ENCODE assay signal across 2 cellular contexts in genomic region chr12:102484017-102484731, GRCh38.
TF ChIP-seq lines count a peak whose summit lies in the region.

No MANE protein-coding gene starts in this region.

TF ChIP-seq in WTC11, 78 proteins besides CTCF, POLR2A, EP300 and RAD21 (continued from another document):
- TF ChIP-seq MLX (CRISPR knock-in tag; IDR thresholded peaks at IDR 0.05) (no peak), TEAD1 (CRISPR knock-in tag; IDR thresholded peaks at IDR 0.05) (no peak), GRHL2 (CRISPR knock-in tag; IDR thresholded peaks at IDR 0.05; ENCODE audit: insufficient replicate concordance, severe bottlenecking) (no peak), ATF1 (CRISPR knock-in tag; IDR thresholded peaks at IDR 0.05) (no peak), SP1 (CRISPR knock-in tag; conservative IDR thresholded peaks at IDR 0.05) (no peak), PRDM15 (CRISPR knock-in tag; IDR thresholded peaks at IDR 0.05) (no peak), NR1H2 (CRISPR knock-in tag; IDR thresholded peaks at IDR 0.05) (no peak), PRRX2 (CRISPR knock-in tag; IDR thresholded peaks at IDR 0.05) (no peak), SMAD4 (CRISPR knock-in tag; IDR thresholded peaks at IDR 0.05) (no peak), TP53 (CRISPR knock-in tag; IDR thresholded peaks at IDR 0.05) (no peak), ZNF317 (CRISPR knock-in tag; IDR thresholded peaks at IDR 0.05; ENCODE audit: borderline replicate concordance, low read depth) (no peak), KAT7 (CRISPR knock-in tag; IDR thresholded peaks at IDR 0.05; ENCODE audit: borderline replicate concordance) (no peak), NFATC4 (CRISPR knock-in tag; IDR thresholded peaks at IDR 0.05) (no peak), RORB (CRISPR knock-in tag; IDR thresholded peaks at IDR 0.05) (no peak)
- TF ChIP-seq, protein P1, sequence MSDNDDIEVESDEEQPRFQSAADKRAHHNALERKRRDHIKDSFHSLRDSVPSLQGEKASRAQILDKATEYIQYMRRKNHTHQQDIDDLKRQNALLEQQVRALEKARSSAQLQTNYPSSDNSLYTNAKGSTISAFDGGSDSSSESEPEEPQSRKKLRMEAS (CRISPR knock-in tag; IDR thresholded peaks at IDR 0.05): no peak
- TF ChIP-seq, protein P2, sequence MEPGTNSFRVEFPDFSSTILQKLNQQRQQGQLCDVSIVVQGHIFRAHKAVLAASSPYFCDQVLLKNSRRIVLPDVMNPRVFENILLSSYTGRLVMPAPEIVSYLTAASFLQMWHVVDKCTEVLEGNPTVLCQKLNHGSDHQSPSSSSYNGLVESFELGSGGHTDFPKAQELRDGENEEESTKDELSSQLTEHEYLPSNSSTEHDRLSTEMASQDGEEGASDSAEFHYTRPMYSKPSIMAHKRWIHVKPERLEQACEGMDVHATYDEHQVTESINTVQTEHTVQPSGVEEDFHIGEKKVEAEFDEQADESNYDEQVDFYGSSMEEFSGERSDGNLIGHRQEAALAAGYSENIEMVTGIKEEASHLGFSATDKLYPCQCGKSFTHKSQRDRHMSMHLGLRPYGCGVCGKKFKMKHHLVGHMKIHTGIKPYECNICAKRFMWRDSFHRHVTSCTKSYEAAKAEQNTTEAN (CRISPR knock-in tag; IDR thresholded peaks at IDR 0.05): no peak

TF ChIP-seq in liver, 16 proteins besides CTCF, POLR2A, EP300 and RAD21 (continued from another document):
- TF ChIP-seq, protein P3, sequence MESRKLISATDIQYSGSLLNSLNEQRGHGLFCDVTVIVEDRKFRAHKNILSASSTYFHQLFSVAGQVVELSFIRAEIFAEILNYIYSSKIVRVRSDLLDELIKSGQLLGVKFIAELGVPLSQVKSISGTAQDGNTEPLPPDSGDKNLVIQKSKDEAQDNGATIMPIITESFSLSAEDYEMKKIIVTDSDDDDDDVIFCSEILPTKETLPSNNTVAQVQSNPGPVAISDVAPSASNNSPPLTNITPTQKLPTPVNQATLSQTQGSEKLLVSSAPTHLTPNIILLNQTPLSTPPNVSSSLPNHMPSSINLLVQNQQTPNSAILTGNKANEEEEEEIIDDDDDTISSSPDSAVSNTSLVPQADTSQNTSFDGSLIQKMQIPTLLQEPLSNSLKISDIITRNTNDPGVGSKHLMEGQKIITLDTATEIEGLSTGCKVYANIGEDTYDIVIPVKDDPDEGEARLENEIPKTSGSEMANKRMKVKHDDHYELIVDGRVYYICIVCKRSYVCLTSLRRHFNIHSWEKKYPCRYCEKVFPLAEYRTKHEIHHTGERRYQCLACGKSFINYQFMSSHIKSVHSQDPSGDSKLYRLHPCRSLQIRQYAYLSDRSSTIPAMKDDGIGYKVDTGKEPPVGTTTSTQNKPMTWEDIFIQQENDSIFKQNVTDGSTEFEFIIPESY (IDR thresholded peaks at IDR 0.05): no peak
- TF ChIP-seq FOXA1 (IDR thresholded peaks at IDR 0.05) (no peak), TAF1 (conservative IDR thresholded peaks at IDR 0.05) (no peak), JUND (IDR thresholded peaks at IDR 0.05) (no peak), NR2F2 (IDR thresholded peaks at IDR 0.05) (peak; percentile 15)
- TF ChIP-seq, protein P1 (IDR thresholded peaks at IDR 0.05): peak; percentile 11
